9 cellular contexts compared by ENCODE assay signal in the genomic region with DNA sequence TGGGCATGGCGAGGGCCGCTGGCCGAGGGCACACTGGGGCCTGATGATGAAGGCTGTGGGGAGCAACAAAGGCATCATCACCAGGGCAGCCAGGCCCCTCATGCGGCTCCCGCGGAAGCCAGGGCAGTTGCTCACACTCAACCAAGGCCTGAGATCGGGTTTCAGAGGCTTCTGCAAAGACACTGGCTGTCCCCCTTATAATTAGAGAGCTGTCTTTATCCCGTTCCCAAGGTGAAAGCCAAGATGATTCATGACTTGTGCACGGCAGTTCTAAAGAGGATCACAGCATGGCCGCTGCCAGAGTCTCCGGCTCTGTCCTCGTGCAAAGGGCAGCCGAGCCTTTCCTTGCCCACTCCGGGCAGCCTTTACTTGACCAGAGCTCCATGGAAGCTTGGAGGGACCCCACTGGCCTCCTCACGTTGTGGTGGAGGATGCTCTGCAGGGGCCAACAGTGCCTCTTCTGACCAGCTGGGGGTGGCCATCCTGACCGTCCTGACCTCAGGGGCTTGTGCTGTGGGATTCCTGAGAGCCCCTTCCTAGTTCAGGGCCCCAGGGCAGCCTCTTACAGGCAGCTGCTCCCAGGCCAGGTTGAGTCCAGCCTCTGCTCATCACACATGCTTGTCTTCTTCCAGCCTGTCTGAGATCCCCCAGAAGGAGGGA.
DNase-seq lines count a peak whose midpoint lies in the region; ATAC-seq and TF ChIP-seq lines count a peak whose summit lies in the region.
"Had no signal": no experiment of that assay in that cellular context is flagged by ENCODE, and none has a peak within 500 bp of the region (broad histone marks: within the 10 kb centered on the region; RNA-seq: fewer than 3 reads in every experiment).

No MANE protein-coding gene starts in this region.

- no peak overlapping the region for H3K9ac ChIP-seq in neural progenitor cell

- no peaks in the 10 kb centered on the region for H4K20me1 ChIP-seq in GM23338 (replicated peaks; ENCODE audit: insufficient read depth)
- no peaks in the 10 kb centered on the region for H4K20me1 ChIP-seq in neural progenitor cell (ENCODE audit: low read depth)

- TF ChIP-seq POLR2A in breast epithelium (IDR thresholded peaks at IDR 0.05), result no peak

- H2AFZ ChIP-seq in GM23338 (no peak overlapping the region), neural progenitor cell (replicated peaks) (no peak overlapping the region)

- H3K9me3 Mint-ChIP-seq in GM23338, result no peaks in the 10 kb centered on the region
- no peaks in the 10 kb centered on the region for H3K9me3 Mint-ChIP-seq in neural progenitor cell

- H3K9me3 ChIP-seq in breast epithelium, result no peaks in the 10 kb centered on the region
- no peaks in the 10 kb centered on the region for H3K9me3 ChIP-seq in neural progenitor cell (ENCODE audit: low read depth)

- H3K27ac Mint-ChIP-seq in GM23338, result no peak overlapping the region
- peak overlapping the region; percentile 63 for H3K27ac Mint-ChIP-seq in neural progenitor cell

- H3K36me3 Mint-ChIP-seq in GM23338 (ENCODE audit: low read depth) (no peaks in the 10 kb centered on the region), neural progenitor cell (no peaks in the 10 kb centered on the region)

- no peaks in the 10 kb centered on the region for H3K79me2 ChIP-seq in GM23338 (replicated peaks; ENCODE audit: insufficient read depth)
- no peaks in the 10 kb centered on the region for H3K79me2 ChIP-seq in neural progenitor cell (ENCODE audit: low read depth)

- no peaks in the 10 kb centered on the region for H3K27me3 ChIP-seq in GM23338 (ENCODE audit: insufficient read depth)
- H3K27me3 ChIP-seq in breast epithelium, result no peaks in the 10 kb centered on the region
- no peaks in the 10 kb centered on the region for H3K27me3 ChIP-seq in neural progenitor cell

- H3K4me3 Mint-ChIP-seq in GM23338, result no peak overlapping the region
- peak overlapping the region; percentile 15 for H3K4me3 Mint-ChIP-seq in neural progenitor cell

- H3K4me3 ChIP-seq in GM23338, result no peak overlapping the region
- no peak overlapping the region for H3K4me3 ChIP-seq in breast epithelium
- no peak overlapping the region for H3K4me3 ChIP-seq in neural progenitor cell

- intact Hi-C loops in breast epithelium (cut with DNase I; ENCODE audit: low total_unique reads), result no loop called here

- TF ChIP-seq CTCF in GM23338 (conservative IDR thresholded peaks at IDR 0.05; ENCODE audit: low read depth in 2 of 2) (no peak), breast epithelium (IDR thresholded peaks at IDR 0.05) (no peak), neural progenitor cell (IDR thresholded peaks at IDR 0.05) (no peak)

- H3F3A ChIP-seq in GM23338 (replicated peaks; ENCODE audit: low read depth), result no peaks in the 10 kb centered on the region
- no peaks in the 10 kb centered on the region for H3F3A ChIP-seq in neural progenitor cell (ENCODE audit: low read depth)

- H3K4me2 ChIP-seq in GM23338 (no peak overlapping the region), neural progenitor cell (no peak overlapping the region)

- DNase-seq in GM23338 (ENCODE audit: low spot score), result peak; percentile 31
- DNase-seq in MV-4-11 (lab: John Stamatoyannopoulos, UW), result peak; percentile 18
- no peak for DNase-seq in breast epithelium (ENCODE audit: low spot score in 2 of 2)
- DNase-seq in neural progenitor cell (ENCODE audit: low spot score), result no peak
- no peak for DNase-seq in NCI-H345 (lab: John Stamatoyannopoulos, UW)
- DNase-seq in T-helper 9 cell, result no peak
- DNase-seq: Calu3 had no signal

- H3K4me1 Mint-ChIP-seq in GM23338, result peaks cover 24% of the 10 kb centered on the region
- peaks cover 39% of the 10 kb centered on the region for H3K4me1 Mint-ChIP-seq in neural progenitor cell

- H3K4me1 ChIP-seq in GM23338 (ENCODE audit: insufficient read depth), result no peaks in the 10 kb centered on the region; the same call in 1 of the 2 replicates
- peaks cover 11 to 16% of the 10 kb centered on the region in 2 donors for H3K4me1 ChIP-seq in breast epithelium
- H3K4me1 ChIP-seq in neural progenitor cell, result peaks cover 16% of the 10 kb centered on the region

- H3K9me2 ChIP-seq in GM23338 (ENCODE audit: insufficient read depth), result no peaks in the 10 kb centered on the region

- H3K27ac ChIP-seq in GM23338 (ENCODE audit: low read depth) (no peak overlapping the region), breast epithelium (peak overlapping the region; percentile 51 to 76), neural progenitor cell (no peak overlapping the region)

- ATAC-seq in GM23338 (peak; percentile 69), GM21723 (IDR thresholded peaks at IDR 0.05; ENCODE audit: unreplicated experiment) (no peak), GM19035 (IDR thresholded peaks at IDR 0.05; ENCODE audit: unreplicated experiment) (no peak)

- H3K27me3 Mint-ChIP-seq in GM23338 (ENCODE audit: insufficient read depth, low read depth, poor library complexity) (peaks cover 8% of the 10 kb centered on the region), neural progenitor cell (ENCODE audit: insufficient read depth, low read depth) (peaks cover 8% of the 10 kb centered on the region)

- H3K36me3 ChIP-seq in GM23338 (ENCODE audit: insufficient read depth) (no peaks in the 10 kb centered on the region), breast epithelium (no peaks in the 10 kb centered on the region), neural progenitor cell (no peaks in the 10 kb centered on the region)

TF ChIP-seq in GM23338, 12 proteins besides CTCF, POLR2A, EP300 and RAD21 (continues in another document):
- TF ChIP-seq CREB1 (CRISPR knock-in tag; IDR thresholded peaks at IDR 0.05; ENCODE audit: low read depth) (no peak), NANOG (IDR thresholded peaks at IDR 0.05; ENCODE audit: borderline replicate concordance) (no peak), EZH2 (IDR thresholded peaks at IDR 0.05; ENCODE audit: low read depth, unreplicated experiment) (no peak), ZNF331 (CRISPR knock-in tag; IDR thresholded peaks at IDR 0.05; ENCODE audit: low read depth) (no peak), POLR2AphosphoS5 (IDR thresholded peaks at IDR 0.05; ENCODE audit: low read depth) (no peak)
- TF ChIP-seq, protein P1, sequence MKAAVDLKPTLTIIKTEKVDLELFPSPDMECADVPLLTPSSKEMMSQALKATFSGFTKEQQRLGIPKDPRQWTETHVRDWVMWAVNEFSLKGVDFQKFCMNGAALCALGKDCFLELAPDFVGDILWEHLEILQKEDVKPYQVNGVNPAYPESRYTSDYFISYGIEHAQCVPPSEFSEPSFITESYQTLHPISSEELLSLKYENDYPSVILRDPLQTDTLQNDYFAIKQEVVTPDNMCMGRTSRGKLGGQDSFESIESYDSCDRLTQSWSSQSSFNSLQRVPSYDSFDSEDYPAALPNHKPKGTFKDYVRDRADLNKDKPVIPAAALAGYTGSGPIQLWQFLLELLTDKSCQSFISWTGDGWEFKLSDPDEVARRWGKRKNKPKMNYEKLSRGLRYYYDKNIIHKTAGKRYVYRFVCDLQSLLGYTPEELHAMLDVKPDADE (IDR thresholded peaks at IDR 0.05), result no peak
- TF ChIP-seq, protein P2, sequence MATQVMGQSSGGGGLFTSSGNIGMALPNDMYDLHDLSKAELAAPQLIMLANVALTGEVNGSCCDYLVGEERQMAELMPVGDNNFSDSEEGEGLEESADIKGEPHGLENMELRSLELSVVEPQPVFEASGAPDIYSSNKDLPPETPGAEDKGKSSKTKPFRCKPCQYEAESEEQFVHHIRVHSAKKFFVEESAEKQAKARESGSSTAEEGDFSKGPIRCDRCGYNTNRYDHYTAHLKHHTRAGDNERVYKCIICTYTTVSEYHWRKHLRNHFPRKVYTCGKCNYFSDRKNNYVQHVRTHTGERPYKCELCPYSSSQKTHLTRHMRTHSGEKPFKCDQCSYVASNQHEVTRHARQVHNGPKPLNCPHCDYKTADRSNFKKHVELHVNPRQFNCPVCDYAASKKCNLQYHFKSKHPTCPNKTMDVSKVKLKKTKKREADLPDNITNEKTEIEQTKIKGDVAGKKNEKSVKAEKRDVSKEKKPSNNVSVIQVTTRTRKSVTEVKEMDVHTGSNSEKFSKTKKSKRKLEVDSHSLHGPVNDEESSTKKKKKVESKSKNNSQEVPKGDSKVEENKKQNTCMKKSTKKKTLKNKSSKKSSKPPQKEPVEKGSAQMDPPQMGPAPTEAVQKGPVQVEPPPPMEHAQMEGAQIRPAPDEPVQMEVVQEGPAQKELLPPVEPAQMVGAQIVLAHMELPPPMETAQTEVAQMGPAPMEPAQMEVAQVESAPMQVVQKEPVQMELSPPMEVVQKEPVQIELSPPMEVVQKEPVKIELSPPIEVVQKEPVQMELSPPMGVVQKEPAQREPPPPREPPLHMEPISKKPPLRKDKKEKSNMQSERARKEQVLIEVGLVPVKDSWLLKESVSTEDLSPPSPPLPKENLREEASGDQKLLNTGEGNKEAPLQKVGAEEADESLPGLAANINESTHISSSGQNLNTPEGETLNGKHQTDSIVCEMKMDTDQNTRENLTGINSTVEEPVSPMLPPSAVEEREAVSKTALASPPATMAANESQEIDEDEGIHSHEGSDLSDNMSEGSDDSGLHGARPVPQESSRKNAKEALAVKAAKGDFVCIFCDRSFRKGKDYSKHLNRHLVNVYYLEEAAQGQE (IDR thresholded peaks at IDR 0.05; ENCODE audit: unreplicated experiment), result no peak

Comparison
In these comparisons a context has a peak if more than half of its experiments do, and no peak if none do; other contexts are left out.
1. DNase-seq: peak in GM23338 (single experiment) and MV-4-11 (single experiment); none in breast epithelium (0 of 2), neural progenitor cell (single experiment), NCI-H345 (single experiment) and T-helper 9 cell (single experiment).
2. H3K27ac ChIP-seq: peak in breast epithelium (2 of 2); none in GM23338 (single experiment) and neural progenitor cell (single experiment).